19 cellular contexts compared by ENCODE assay signal in genomic region chr1:60277269-60277668, GRCh38.
A peak's percentile ranks its signal among the peaks of the same experiment; 100 is the strongest.
DNase-seq lines count a peak whose midpoint lies in the region; ATAC-seq, FAIRE-seq and TF ChIP-seq lines count a peak whose summit lies in the region.
"Had no signal": no experiment of that assay in that cellular context is flagged by ENCODE, and none has a peak within 500 bp of the region (broad histone marks: within the 10 kb centered on the region; RNA-seq: fewer than 3 reads in every experiment).

No MANE protein-coding gene starts in this region.

- no peaks in the 10 kb centered on the region for H3K27me3 ChIP-seq in DOHH2 (ENCODE audit: control insufficient read depth, low read length)

- intact Hi-C loops in kidney (cut with DNase I) = no loop called here
- intact Hi-C loops in activated naive CD4-positive, alpha-beta T cell treated with anti-CD3 and anti-CD28 coated beads for 36 hours (cut with micrococcal nuclease) = no loop called here

- 0 out of 2 replicates have a peak overlapping the region, but pooled peaks have one; percentile 3 for H3K4me2 ChIP-seq in DOHH2 (ENCODE audit: low read length)

- no peaks in the 10 kb centered on the region for H3F3A ChIP-seq in DOHH2 (ENCODE audit: control insufficient read depth, insufficient read depth)

- H3K36me3 ChIP-seq in DOHH2 (ENCODE audit: control insufficient read depth, low read length) (no peaks in the 10 kb centered on the region), kidney (ENCODE audit: control insufficient read depth in 1 of 2, insufficient read depth in 2 of 2, low read length in 2 of 2) (no peaks in the 10 kb centered on the region)

- TF ChIP-seq CTCF in DOHH2 (IDR thresholded peaks at IDR 0.05; ENCODE audit: low read depth, low read length, poor library complexity, severe bottlenecking) = no peak
- TF ChIP-seq CTCF in kidney (IDR thresholded peaks at IDR 0.05; ENCODE audit: borderline replicate concordance, extremely low read depth, insufficient read depth) = no peak

- no peak for ATAC-seq in HG03457 (IDR thresholded peaks at IDR 0.05; ENCODE audit: unreplicated experiment)
- ATAC-seq: Panc1 had no signal

- no peaks in the 10 kb centered on the region for H3K36me3 Mint-ChIP-seq in activated naive CD4-positive, alpha-beta T cell treated with anti-CD3 and anti-CD28 coated beads for 36 hours (ENCODE audit: low read depth)

- no peaks in the 10 kb centered on the region for H3K9me2 ChIP-seq in DOHH2 (replicated peaks; ENCODE audit: control insufficient read depth, low read length)

- no peak overlapping the region for H3K9ac ChIP-seq in kidney (ENCODE audit: low read length in 2 of 2)

- peak overlapping the region; percentile 49 for H3K27ac ChIP-seq in DOHH2 (ENCODE audit: low read depth, low read length)
- H3K27ac ChIP-seq in kidney (ENCODE audit: low read depth in 2 of 2, low read length in 2 of 2) = no peak overlapping the region

- no peak overlapping the region for H3K4me3 ChIP-seq in DOHH2 (ENCODE audit: low read length)
- no peak overlapping the region for H3K4me3 ChIP-seq in kidney (ENCODE audit: low read length in 2 of 2)

- H3K27me3 Mint-ChIP-seq in activated naive CD4-positive, alpha-beta T cell treated with anti-CD3 and anti-CD28 coated beads for 36 hours (ENCODE audit: low read depth) = peaks cover 2% of the 10 kb centered on the region
- H3K27me3 Mint-ChIP-seq: B cell; CD4-positive, alpha-beta T cell had no signal

- FAIRE-seq in kidney (lab: Jason Lieb, UNC) = no peak

- no peaks in the 10 kb centered on the region for H4K20me1 ChIP-seq in DOHH2 (ENCODE audit: control insufficient read depth, insufficient read depth, low read depth, low read length)

- H3K4me3 Mint-ChIP-seq in activated naive CD4-positive, alpha-beta T cell treated with anti-CD3 and anti-CD28 coated beads for 36 hours = no peak overlapping the region
- H3K4me3 Mint-ChIP-seq: B cell; CD4-positive, alpha-beta T cell; T-helper 2 cell treated with Interferon-gamma antibody and Interleukin-4, amounts not matched to agents 5 μg/mL and 100 μg/mL, for 36 hours had no signal

- H3K79me2 ChIP-seq in DOHH2 (ENCODE audit: control insufficient read depth, low read length) = no peaks in the 10 kb centered on the region

- CTCF ChIA-PET in activated naive CD4-positive, alpha-beta T cell treated with anti-CD3 and anti-CD28 coated beads for 36 hours (lab: Charles Lee) = no interaction called here

- peaks cover 12% of the 10 kb centered on the region for H3K4me1 ChIP-seq in DOHH2 (ENCODE audit: control insufficient read depth, low read length)
- H3K4me1 ChIP-seq in kidney (ENCODE audit: control insufficient read depth in 1 of 2, insufficient read depth in 1 of 2, low read depth in 1 of 2, low read length in 2 of 2) = peaks cover 0 to 9% of the 10 kb centered on the region in 2 donors

- H3K9me3 Mint-ChIP-seq in activated naive CD4-positive, alpha-beta T cell treated with anti-CD3 and anti-CD28 coated beads for 36 hours = no peaks in the 10 kb centered on the region
- H3K9me3 Mint-ChIP-seq: CD4-positive, alpha-beta T cell; T-helper 2 cell treated with Interferon-gamma antibody and Interleukin-4, amounts not matched to agents 5 μg/mL and 100 μg/mL, for 36 hours had no signal

- DNase-seq in DMS 273 treated with DMSO at 0.1 percent for 48 hours (lab: John Stamatoyannopoulos, UW) (peak; percentile 84), NCI-H446 treated with DMSO at 0.1 percent for 48 hours (lab: John Stamatoyannopoulos, UW) (peak; percentile 11), SHP77 treated with DMSO at 0.1 percent for 48 hours (lab: John Stamatoyannopoulos, UW) (peak; percentile 21), kidney (no peak)
- DNase-seq in activated naive CD4-positive, alpha-beta T cell treated with anti-CD3 and anti-CD28 coated beads for 36 hours = no peak
- DNase-seq: Calu3; CD4-positive, alpha-beta T cell; HCEC 1CT; IMR-90; Kasumi-1; MV-4-11; NCI-H187; Right ventricle myocardium superior; SW 1271 had no signal

- H3K4me1 Mint-ChIP-seq in activated naive CD4-positive, alpha-beta T cell treated with anti-CD3 and anti-CD28 coated beads for 36 hours (ENCODE audit: low read depth) = peaks cover 5% of the 10 kb centered on the region
- H3K4me1 Mint-ChIP-seq: B cell had no signal

- no peaks in the 10 kb centered on the region for H3K9me3 ChIP-seq in DOHH2 (ENCODE audit: control insufficient read depth, insufficient read depth, low read length)
- H3K9me3 ChIP-seq in kidney (ENCODE audit: control insufficient read depth in 1 of 2, low read length in 2 of 2) = no peaks in the 10 kb centered on the region

- no peak overlapping the region for H3K27ac Mint-ChIP-seq in activated naive CD4-positive, alpha-beta T cell treated with anti-CD3 and anti-CD28 coated beads for 36 hours
- H3K27ac Mint-ChIP-seq: B cell; CD4-positive, alpha-beta T cell; T-helper 2 cell treated with Interferon-gamma antibody and Interleukin-4, amounts not matched to agents 5 μg/mL and 100 μg/mL, for 36 hours had no signal

Comparison
In these comparisons a context has a peak if more than half of its experiments do, and no peak if none do; other contexts are left out.
1. DNase-seq: peak in DMS 273 treated with DMSO at 0.1 percent for 48 hours (single experiment), NCI-H446 treated with DMSO at 0.1 percent for 48 hours (single experiment) and SHP77 treated with DMSO at 0.1 percent for 48 hours (single experiment); none in kidney (single experiment) and activated naive CD4-positive, alpha-beta T cell treated with anti-CD3 and anti-CD28 coated beads for 36 hours (single experiment).